In genomic region chr10:9331583-9332008, GRCh38 we compare ENCODE assay signal across 8 cellular contexts.
A peak's percentile ranks its signal among the peaks of the same experiment; 100 is the strongest.
DNase-seq lines count a peak whose midpoint lies in the region; ATAC-seq and TF ChIP-seq lines count a peak whose summit lies in the region.

No MANE protein-coding gene starts in this region.

- 17% methylated on average over 3 of the region's 3 CpGs for WGBS in esophagus muscularis mucosa

- CTCF ChIA-PET in CD4-positive, alpha-beta memory T cell (lab: Charles Lee; ENCODE audit: partially characterized antibody) = interaction anchor here (0.7 to 3.3 kb wide), 7 partner anchors 9 to 1668 kb away, joined by 3 to 14 read pairs (median 4); no protein-coding TSS in a partner anchor
- CTCF ChIA-PET in activated CD4-positive, alpha-beta T cell treated with anti-CD3 and anti-CD28 coated beads, Interleukin-2, amount 10 ng/mL, durations not matched to agents 7 days and 5 days (lab: Charles Lee) = no interaction called here

- POLR2A ChIA-PET in CD4-positive, alpha-beta memory T cell (lab: Charles Lee; ENCODE audit: partially characterized antibody) = no interaction called here
- POLR2A ChIA-PET in activated CD4-positive, alpha-beta T cell treated with anti-CD3 and anti-CD28 coated beads, Interleukin-2, amount 10 ng/mL, durations not matched to agents 7 days and 5 days (lab: Charles Lee) = no interaction called here

- no peaks in the 10 kb centered on the region for H3K9me3 Mint-ChIP-seq in CD4-positive, alpha-beta memory T cell
- peaks cover under 1% of the 10 kb centered on the region for H3K9me3 Mint-ChIP-seq in neural crest cell
- no peaks in the 10 kb centered on the region for H3K9me3 Mint-ChIP-seq in activated CD4-positive, alpha-beta T cell treated with anti-CD3 and anti-CD28 coated beads, Interleukin-2, amount 10 ng/mL, durations not matched to agents 7 days and 5 days

- no peak overlapping the region for H3K4me3 ChIP-seq in CD4-positive, alpha-beta memory T cell (ENCODE audit: low read length in 2 of 2)
- no peak overlapping the region for H3K4me3 ChIP-seq in esophagus muscularis mucosa

- no peaks in the 10 kb centered on the region for H3K36me3 Mint-ChIP-seq in CD4-positive, alpha-beta memory T cell
- H3K36me3 Mint-ChIP-seq in neural crest cell (ENCODE audit: low read depth) = no peaks in the 10 kb centered on the region
- no peaks in the 10 kb centered on the region for H3K36me3 Mint-ChIP-seq in activated CD4-positive, alpha-beta T cell treated with anti-CD3 and anti-CD28 coated beads, Interleukin-2, amount 10 ng/mL, durations not matched to agents 7 days and 5 days (ENCODE audit: low read depth)

- H3K27me3 ChIP-seq in CD4-positive, alpha-beta memory T cell (ENCODE audit: insufficient read depth, low read length) = no peaks in the 10 kb centered on the region
- H3K27me3 ChIP-seq in esophagus muscularis mucosa = no peaks in the 10 kb centered on the region

- H3K4me1 ChIP-seq in CD4-positive, alpha-beta memory T cell (ENCODE audit: insufficient read depth, low read length) = no peaks in the 10 kb centered on the region
- H3K4me1 ChIP-seq in esophagus muscularis mucosa = peaks cover 0 to 3% (median 0%) of the 10 kb centered on the region in 4 donors

- H3K27ac ChIP-seq in CD4-positive, alpha-beta memory T cell (ENCODE audit: low read depth, low read length) = no peak overlapping the region
- no peak overlapping the region for H3K27ac ChIP-seq in esophagus muscularis mucosa (replicated peaks in 1 of 4)

- peak in 4 of 5 donors; percentile 44 to 52 (median 46) for DNase-seq in CD4-positive, alpha-beta memory T cell
- DNase-seq in RPMI8226 (peak; percentile 60), esophagus muscularis mucosa (ENCODE audit: extremely low spot score) (no peak), neural crest cell (ENCODE audit: low read depth, low spot score) (no peak)
- no peak for DNase-seq in activated CD4-positive, alpha-beta T cell treated with anti-CD3 and anti-CD28 coated beads, Interleukin-2, amount 10 ng/mL, durations not matched to agents 7 days and 5 days
- no peak for DNase-seq in stimulated activated naive CD8-positive, alpha-beta T cell treated with anti-CD3 and anti-CD28 coated beads, Interleukin-15, Interleukin-2, amounts not matched to agents 100 U/mL and 50 U/mL, for 24 hours

- peaks cover 13 to 20% of the 10 kb centered on the region in 2 donors for H3K27me3 Mint-ChIP-seq in CD4-positive, alpha-beta memory T cell
- H3K27me3 Mint-ChIP-seq in neural crest cell (ENCODE audit: low read depth) = no peaks in the 10 kb centered on the region
- H3K27me3 Mint-ChIP-seq in activated CD4-positive, alpha-beta T cell treated with anti-CD3 and anti-CD28 coated beads, Interleukin-2, amount 10 ng/mL, durations not matched to agents 7 days and 5 days = peaks cover 13% of the 10 kb centered on the region

- ATAC-seq in GM18868 (IDR thresholded peaks at IDR 0.05; ENCODE audit: unreplicated experiment) (peak; percentile 72), HG03442 (IDR thresholded peaks at IDR 0.05; ENCODE audit: unreplicated experiment) (peak; percentile 79)
- no peak for ATAC-seq in stimulated activated naive CD8-positive, alpha-beta T cell treated with anti-CD3 and anti-CD28 coated beads, Interleukin-15, Interleukin-2, amounts not matched to agents 100 U/mL and 50 U/mL, for 24 hours

- no peaks in the 10 kb centered on the region for H3K9me3 ChIP-seq in CD4-positive, alpha-beta memory T cell (ENCODE audit: control insufficient read depth in 1 of 2, low read length in 2 of 2)
- H3K9me3 ChIP-seq in esophagus muscularis mucosa = no peaks in the 10 kb centered on the region

- no peak for TF ChIP-seq POLR2A in esophagus muscularis mucosa (IDR thresholded peaks at IDR 0.05; ENCODE audit: low read depth)

- H3K27ac Mint-ChIP-seq in CD4-positive, alpha-beta memory T cell = no peak overlapping the region
- H3K27ac Mint-ChIP-seq in neural crest cell (ENCODE audit: unreplicated experiment) = no peak overlapping the region
- no peak overlapping the region for H3K27ac Mint-ChIP-seq in activated CD4-positive, alpha-beta T cell treated with anti-CD3 and anti-CD28 coated beads, Interleukin-2, amount 10 ng/mL, durations not matched to agents 7 days and 5 days

- H3K4me3 Mint-ChIP-seq in CD4-positive, alpha-beta memory T cell = no peak overlapping the region
- H3K4me3 Mint-ChIP-seq in neural crest cell = no peak overlapping the region
- H3K4me3 Mint-ChIP-seq in activated CD4-positive, alpha-beta T cell treated with anti-CD3 and anti-CD28 coated beads, Interleukin-2, amount 10 ng/mL, durations not matched to agents 7 days and 5 days = no peak overlapping the region

- H3K4me1 Mint-ChIP-seq in CD4-positive, alpha-beta memory T cell = no peaks in the 10 kb centered on the region
- H3K4me1 Mint-ChIP-seq in neural crest cell = peaks cover 17% of the 10 kb centered on the region
- H3K4me1 Mint-ChIP-seq in activated CD4-positive, alpha-beta T cell treated with anti-CD3 and anti-CD28 coated beads, Interleukin-2, amount 10 ng/mL, durations not matched to agents 7 days and 5 days = no peaks in the 10 kb centered on the region

- intact Hi-C loops in CD4-positive, alpha-beta memory T cell (cut with micrococcal nuclease) = no loop called here
- intact Hi-C loops in esophagus muscularis mucosa (cut with DNase I) = no loop called here

- no peak for TF ChIP-seq EP300 in esophagus muscularis mucosa (IDR thresholded peaks at IDR 0.05)

- no peaks in the 10 kb centered on the region for H3K36me3 ChIP-seq in CD4-positive, alpha-beta memory T cell (ENCODE audit: insufficient read depth, low read length)
- no peaks in the 10 kb centered on the region for H3K36me3 ChIP-seq in esophagus muscularis mucosa

- TF ChIP-seq CTCF in esophagus muscularis mucosa (IDR thresholded peaks at IDR 0.05) (peak; percentile 81 to 91 (median 86)), neural crest cell (conservative IDR thresholded peaks at IDR 0.05) (peak; percentile 92)

Comparison
In these comparisons a context has a peak if more than half of its experiments do, and no peak if none do; other contexts are left out.
1. DNase-seq: peak in CD4-positive, alpha-beta memory T cell (4 of 5) and RPMI8226 (single experiment); none in esophagus muscularis mucosa (single experiment), neural crest cell (single experiment), activated CD4-positive, alpha-beta T cell treated with anti-CD3 and anti-CD28 coated beads, Interleukin-2, amount 10 ng/mL, durations not matched to agents 7 days and 5 days (single experiment) and stimulated activated naive CD8-positive, alpha-beta T cell treated with anti-CD3 and anti-CD28 coated beads, Interleukin-15, Interleukin-2, amounts not matched to agents 100 U/mL and 50 U/mL, for 24 hours (single experiment).